ENCODE assay signal across 9 cellular contexts in the genomic region with DNA sequence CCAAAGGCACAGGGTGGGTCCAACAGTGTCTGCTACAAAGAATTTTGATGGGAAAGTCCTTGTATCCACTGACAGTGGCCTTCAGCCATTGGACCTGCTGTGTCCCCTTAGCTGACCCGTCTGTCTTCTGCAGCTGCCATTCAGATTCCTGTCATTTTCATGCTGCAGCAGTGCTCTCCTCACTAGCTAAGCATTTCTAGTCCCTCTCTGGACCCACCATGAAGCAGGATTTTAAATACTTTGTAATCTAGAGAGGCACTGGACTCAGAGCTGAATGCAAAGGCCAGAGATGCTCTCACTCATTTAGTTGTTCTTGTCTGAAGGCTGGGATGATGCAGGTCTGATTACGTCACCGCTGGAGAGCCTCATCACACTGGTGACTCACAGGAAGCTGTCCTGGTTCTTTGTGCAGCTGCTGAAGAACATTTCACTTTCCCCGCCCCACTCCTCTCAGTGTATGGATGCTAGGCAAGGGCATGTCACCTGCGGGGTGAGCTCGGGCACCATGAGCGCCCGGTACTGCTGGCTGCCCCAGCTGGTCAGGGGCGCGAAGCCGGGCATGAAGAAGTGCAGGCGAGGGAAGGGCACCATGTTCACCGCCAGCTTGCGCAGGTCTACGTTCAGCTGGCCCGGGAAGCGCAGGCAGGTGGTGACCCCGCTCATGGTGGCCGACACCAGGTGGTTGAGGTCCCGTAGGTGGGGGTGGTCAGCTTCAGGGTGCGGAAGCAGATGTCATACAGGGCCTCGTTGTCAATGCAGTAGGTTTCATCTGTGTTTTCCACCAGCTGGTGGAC. TPM values are rescaled to one million over a fixed set of nuclear protein-coding genes. Genes with fewer than 3 reads are reported as not detected.
A peak's percentile ranks its signal among the peaks of the same experiment; 100 is the strongest.
DNase-seq lines count a peak whose midpoint lies in the region; ATAC-seq, FAIRE-seq and TF ChIP-seq lines count a peak whose summit lies in the region.
"Had no signal": no experiment of that assay in that cellular context is flagged by ENCODE, and none has a peak within 500 bp of the region (broad histone marks: within the 10 kb centered on the region; RNA-seq: fewer than 3 reads in every experiment).

No MANE protein-coding gene starts in this region.

- ATAC-seq in left colon: no peak

- H4K8ac ChIP-seq in trophoblast cell (ENCODE audit: low read depth, low read length): peak overlapping the region; percentile 61

- H3K36me3 ChIP-seq in bronchial epithelial cell (ENCODE audit: control insufficient read depth, insufficient read depth, low read length) (no peaks in the 10 kb centered on the region), trophoblast cell (ENCODE audit: control insufficient read depth in 1 of 2, insufficient read depth in 2 of 2, low read length in 2 of 2) (no peaks in the 10 kb centered on the region)

- H2AK5ac ChIP-seq in trophoblast cell (ENCODE audit: low read length): peak overlapping the region; percentile 82

- no CpG with 5 or more reads among the region's 22 CpGs for WGBS in trophoblast cell (ENCODE audit: extremely low coverage, insufficient coverage, insufficient read length)

- no peak for FAIRE-seq in bronchial epithelial cell (lab: Jason Lieb, UNC)

- no peaks in the 10 kb centered on the region for H3K79me2 ChIP-seq in trophoblast cell (ENCODE audit: control insufficient read depth, insufficient read depth, low read length, poor library complexity)

- peak overlapping the region; percentile 40 for H3K27ac ChIP-seq in trophoblast cell (ENCODE audit: low read depth, low read length)
- H3K27ac ChIP-seq: 22Rv1 had no signal

- no peak overlapping the region for H3K18ac ChIP-seq in trophoblast cell (ENCODE audit: low read length)

- H3K23ac ChIP-seq in trophoblast cell (ENCODE audit: low read length): no peak overlapping the region

- no peak overlapping the region for H2AFZ ChIP-seq in trophoblast cell (ENCODE audit: insufficient read depth, low read length, poor library complexity)

- H4K12ac ChIP-seq in trophoblast cell (ENCODE audit: low read depth, low read length): no peak overlapping the region

- no peak overlapping the region for H3K9ac ChIP-seq in trophoblast cell (ENCODE audit: low read length)

- H2BK120ac ChIP-seq in trophoblast cell (ENCODE audit: insufficient read depth, low read length, poor library complexity): no peak overlapping the region

- peak overlapping the region; percentile 60 for H3K14ac ChIP-seq in trophoblast cell (ENCODE audit: low read length)

- TF ChIP-seq CTCF in bronchial epithelial cell (IDR thresholded peaks at IDR 0.05; ENCODE audit: insufficient read depth, low read length, severe bottlenecking): no peak

- intact Hi-C loops in left colon (cut with DNase I, micrococcal nuclease): no loop called here

- H3K4me1 ChIP-seq in trophoblast cell (ENCODE audit: control insufficient read depth in 1 of 2, insufficient read depth in 2 of 2, low read length in 2 of 2): peaks cover 14 to 15% of the 10 kb centered on the region in 2 experiments

- H2BK12ac ChIP-seq in trophoblast cell (ENCODE audit: low read length): peak overlapping the region; percentile 11

- peaks cover 2% of the 10 kb centered on the region for H3K9me3 ChIP-seq in trophoblast cell (ENCODE audit: insufficient read depth, low read depth, low read length)

- peak; percentile 20 for DNase-seq in DMS 273 (lab: John Stamatoyannopoulos, UW; ENCODE audit: unreplicated experiment)
- DNase-seq in DMS 273 treated with DMSO at 0.1 percent for 48 hours (lab: John Stamatoyannopoulos, UW): no peak
- peak; percentile 88 for DNase-seq in RKO (ENCODE audit: low spot score)
- peak; percentile 90 for DNase-seq in bronchial epithelial cell (ENCODE audit: low read depth)
- DNase-seq in trophoblast cell: peak; percentile 93 to 97
- no peak for DNase-seq in cerebellum (ENCODE audit: low spot score)
- DNase-seq in left colon: no peak
- no peak for DNase-seq in DMS153 (lab: John Stamatoyannopoulos, UW)

- H3K4me2 ChIP-seq in trophoblast cell (ENCODE audit: low read length): no peak overlapping the region

- peak overlapping the region; percentile 71 for H4K91ac ChIP-seq in trophoblast cell (ENCODE audit: low read depth, low read length)

- peaks cover 2% of the 10 kb centered on the region for H3K79me1 ChIP-seq in trophoblast cell (ENCODE audit: low read length)

- H3K4me3 ChIP-seq in bronchial epithelial cell (ENCODE audit: low read depth, low read length): no peak overlapping the region
- no peak overlapping the region for H3K4me3 ChIP-seq in trophoblast cell (ENCODE audit: low read depth, low read length)

- no peaks in the 10 kb centered on the region for H3K27me3 ChIP-seq in bronchial epithelial cell (ENCODE audit: control insufficient read depth, insufficient read depth, low read length)
- no peaks in the 10 kb centered on the region for H3K27me3 ChIP-seq in trophoblast cell (ENCODE audit: insufficient read depth, low read length)

- H3K4ac ChIP-seq in trophoblast cell (ENCODE audit: low read depth, low read length): no peak overlapping the region

- no peak overlapping the region for H2BK5ac ChIP-seq in trophoblast cell (ENCODE audit: low read depth, low read length, poor library complexity)

RNA-seq across cellular contexts. Expression of a gene that starts 19.4 kb away (rescaled TPM):
- total RNA-seq in bronchial epithelial cell: 25.3 and 106 TPM in 2 replicates
- polyA plus RNA-seq in trophoblast cell (2013): 167 and 171 TPM in 2 replicates
- 485 TPM for total RNA-seq in cerebellum
- 10 to 100 TPM; 19.5 to 54.3 TPM for total RNA-seq in left colon

RNA-seq across cellular contexts. Expression of a gene that starts 50.7 kb away (rescaled TPM):
- under 0.01 and 2.2 TPM in 2 replicates for total RNA-seq in bronchial epithelial cell
- 139 and 141 TPM in 2 replicates for polyA plus RNA-seq in trophoblast cell (2013)
- total RNA-seq in cerebellum: 1,395 TPM
- total RNA-seq in left colon: 1 to 10 TPM; 1.2 to 2.7 TPM

RNA-seq across cellular contexts. Expression of a gene that starts 58.2 kb away (rescaled TPM):
- total RNA-seq in bronchial epithelial cell (9.5 and 15.1 TPM in 2 replicates), cerebellum (26.6 TPM), left colon (10 to 100 TPM; 25.5 to 27.6 TPM)
- 21.0 and 22.0 TPM in 2 replicates for polyA plus RNA-seq in trophoblast cell (2013)

Comparison
In these comparisons a context has a peak if more than half of its experiments do, and no peak if none do; other contexts are left out.
1. DNase-seq: peak in DMS 273 (single experiment), RKO (single experiment), bronchial epithelial cell (single experiment) and trophoblast cell (2 of 2); none in DMS 273 treated with DMSO at 0.1 percent for 48 hours (single experiment), cerebellum (single experiment), left colon (0 of 2) and DMS153 (single experiment).
2. RNA of a gene that starts 50.7 kb away (total RNA-seq): 1,395 TPM in cerebellum (single experiment); 1.2 to 2.7 TPM in left colon and under 0.01 to 2.2 TPM in bronchial epithelial cell; every median in the first group is over 100 times any median in the second.